8 cellular contexts compared by ENCODE assay signal in genomic region chr15:56249080-56249479, GRCh38. TPM values are rescaled to one million over a fixed set of nuclear protein-coding genes. Genes with fewer than 3 reads are reported as not detected.
DNase-seq lines count a peak whose midpoint lies in the region; ATAC-seq and TF ChIP-seq lines count a peak whose summit lies in the region.

No MANE protein-coding gene starts in this region.

- H3K4me1 ChIP-seq in A673 (ENCODE audit: insufficient read depth, low read length, poor library complexity, severe bottlenecking) = peaks cover 15% of the 10 kb centered on the region
- peaks cover 6% of the 10 kb centered on the region for H3K4me1 ChIP-seq in NT2/D1 (ENCODE audit: insufficient read depth, insufficient read length)

- TF ChIP-seq POLR2A in erythroblast (IDR thresholded peaks at IDR 0.05; ENCODE audit: low read length) = no peak

- peak; percentile 71 for TF ChIP-seq CTCF in A673 (conservative IDR thresholded peaks at IDR 0.05; ENCODE audit: low read depth, low read length)
- 0 out of 2 replicates have a peak, but pooled peaks have one; percentile 24 for TF ChIP-seq CTCF in GM12874 (IDR thresholded peaks at IDR 0.05; ENCODE audit: insufficient read depth, low read depth, low read length)

- POLR2A ChIA-PET in A673 (lab: Charles Lee; ENCODE audit: low non-redundant PET) = interaction anchor here (0.6 kb wide), 1 partner anchor 867 kb away, joined by 4 read pairs; no protein-coding TSS in a partner anchor

- CTCF ChIA-PET in A673 (lab: Charles Lee) = interaction anchor here (1.1 to 1.2 kb wide), 2 partner anchors 169 to 179 kb away, joined by 3 to 4 read pairs; no protein-coding TSS in a partner anchor

- H3K27ac ChIP-seq in A673 (ENCODE audit: low read depth, low read length, poor library complexity, severe bottlenecking) = no peak overlapping the region

- H3K9ac ChIP-seq in NT2/D1 (ENCODE audit: insufficient read length, low read depth) = no peak overlapping the region

- H3K27me3 ChIP-seq in A673 (replicated peaks; ENCODE audit: insufficient read depth, low read depth, low read length, poor library complexity) (no peaks in the 10 kb centered on the region), NT2/D1 (ENCODE audit: insufficient read depth, insufficient read length) (no peaks in the 10 kb centered on the region)

- H3K4me3 ChIP-seq in A673 (ENCODE audit: low read depth, low read length, poor library complexity, severe bottlenecking) (no peak overlapping the region), NT2/D1 (ENCODE audit: insufficient read length, low read depth) (no peak overlapping the region)

- intact Hi-C loops in A673 (cut with micrococcal nuclease; ENCODE audit: unreplicated experiment) = loop anchor here (1.0 to 10.0 kb wide), 2 partner anchors 116 to 180 kb away; partner anchors contain the start of gene TEX9
- intact Hi-C loops in Right ventricle myocardium inferior (cut with DNase I) = no loop called here

- BruUV-seq in A673 (replicated peaks; lab: Mats Ljungman, UMichigan) = no TSS peak

- no peaks in the 10 kb centered on the region for H3K9me3 ChIP-seq in A673 (ENCODE audit: low read depth, low read length, poor library complexity, severe bottlenecking)
- peaks cover 6% of the 10 kb centered on the region; the same call in 1 of the 2 replicates for H3K9me3 ChIP-seq in NT2/D1 (ENCODE audit: insufficient read depth, low read length)

- DNase-seq in A673 (ENCODE audit: low spot score) (peak; percentile 74), NT2/D1 (ENCODE audit: low read depth, low spot score) (peak; percentile 61), erythroblast (lab: John Stamatoyannopoulos, UW) (peak; percentile 79), globus pallidus (ENCODE audit: low spot score) (no peak), Right ventricle myocardium inferior (ENCODE audit: missing footprints) (no peak), retina (no peak)

- H3K36me3 ChIP-seq in A673 (ENCODE audit: insufficient read depth, low read length, poor library complexity, severe bottlenecking) (no peaks in the 10 kb centered on the region), NT2/D1 (ENCODE audit: insufficient read depth, insufficient read length, low read length) (no peaks in the 10 kb centered on the region)

- ATAC-seq in Right ventricle myocardium inferior = no peak
- ATAC-seq in HG02973 (IDR thresholded peaks at IDR 0.05; ENCODE audit: unreplicated experiment) = no peak

RNA-seq across cellular contexts. Expression of gene RFX7, which starts 5.4 kb away (rescaled TPM):
- total RNA-seq in A673 (2021) (34.1 and 34.4 TPM in 2 replicates), Right ventricle myocardium inferior (5.8 TPM)

Comparison
In these comparisons a context has a peak if more than half of its experiments do, and no peak if none do; other contexts are left out.
1. DNase-seq: peak in A673 (single experiment), NT2/D1 (single experiment) and erythroblast (2 of 2); none in globus pallidus (single experiment), Right ventricle myocardium inferior (single experiment) and retina (single experiment).